ENCODE assay signal across 12 cellular contexts in the genomic region with DNA sequence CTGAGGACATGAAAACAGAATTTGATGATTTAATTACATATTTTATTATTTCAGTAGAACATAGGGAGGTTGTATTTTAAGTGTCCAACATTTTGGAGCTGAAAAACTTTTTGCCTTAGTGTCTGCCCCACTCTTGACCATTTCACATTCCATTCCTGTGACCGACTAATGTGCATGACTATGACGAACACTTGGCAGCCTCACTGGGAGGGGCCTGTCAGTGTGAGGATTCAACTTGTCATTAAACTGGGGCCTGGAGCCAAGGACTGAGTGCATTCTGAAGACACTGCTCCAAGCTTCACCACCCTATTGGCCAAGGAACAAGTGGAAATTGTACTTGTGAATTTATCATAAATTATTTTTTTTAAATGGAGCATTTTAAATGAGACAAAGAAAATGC.
DNase-seq lines count a peak whose midpoint lies in the region; TF ChIP-seq lines count a peak whose summit lies in the region.
"Had no signal": no experiment of that assay in that cellular context is flagged by ENCODE, and none has a peak within 500 bp of the region (broad histone marks: within the 10 kb centered on the region; RNA-seq: fewer than 3 reads in every experiment).

No MANE protein-coding gene starts in this region.

- no peaks in the 10 kb centered on the region for H3K36me3 Mint-ChIP-seq in CD14-positive monocyte

- no peaks in the 10 kb centered on the region for H3K36me3 ChIP-seq in osteoblast (ENCODE audit: insufficient read depth, low read length)
- H3K36me3 ChIP-seq in WERI-Rb-1 = no peaks in the 10 kb centered on the region

- intact Hi-C loops in CD14-positive monocyte (cut with micrococcal nuclease) = no loop called here

- no peak for TF ChIP-seq CTCF in fibroblast of pulmonary artery (IDR thresholded peaks at IDR 0.05; ENCODE audit: low read length, missing control alignments)
- TF ChIP-seq CTCF in osteoblast (IDR thresholded peaks at IDR 0.05; ENCODE audit: extremely low read depth, low read depth, low read length) = no peak
- no peak for TF ChIP-seq CTCF in CD14-positive monocyte (IDR thresholded peaks at IDR 0.05)
- no peak for TF ChIP-seq CTCF in WERI-Rb-1 (IDR thresholded peaks at IDR 0.05; ENCODE audit: low read depth, low read length)

- peaks cover 25% of the 10 kb centered on the region for H3K4me1 ChIP-seq in osteoblast (ENCODE audit: insufficient read depth, low read length)

- peak; percentile 23 for DNase-seq in Caki2 (ENCODE audit: low read depth)
- DNase-seq in RPMI7951 (ENCODE audit: low read depth) = peak; percentile 84
- DNase-seq in fibroblast of pulmonary artery (ENCODE audit: low read depth) = peak; percentile 65
- DNase-seq in osteoblast (ENCODE audit: insufficient read length, low spot score, missing footprints) = peak; percentile 18
- DNase-seq in CD14-positive monocyte (ENCODE audit: low spot score) = no peak
- no peak for DNase-seq in mesenteric fat pad (ENCODE audit: low spot score)
- no peak for DNase-seq in WERI-Rb-1
- no peak for DNase-seq in hippocampal formation (lab: John Stamatoyannopoulos, UW)
- DNase-seq: activated T-cell treated with anti-CD3 and anti-CD28 coated beads, Interleukin-2, amount 50 U/mL, for 72 hours; NCI-H345; stimulated activated CD4-positive, alpha-beta T cell treated with anti-CD3 and anti-CD28 coated beads, Interleukin-12 subunit alpha, Interleukin-12 subunit beta, amount 100 ng/mL, for 4 hours; stimulated activated naive CD8-positive, alpha-beta T cell treated with anti-CD3 and anti-CD28 coated beads, Interleukin-15, Interleukin-2, amounts not matched to agents 100 U/mL and 50 U/mL, for 24 hours had no signal

- no peak overlapping the region for H3K4me3 Mint-ChIP-seq in CD14-positive monocyte
- H3K4me3 Mint-ChIP-seq: activated T-cell treated with anti-CD3 and anti-CD28 coated beads, Interleukin-2, amount 50 U/mL, for 72 hours had no signal

- H3K4me1 Mint-ChIP-seq in CD14-positive monocyte = no peaks in the 10 kb centered on the region

- H3K27me3 ChIP-seq in osteoblast (ENCODE audit: insufficient read depth, low read length) (no peaks in the 10 kb centered on the region), WERI-Rb-1 (ENCODE audit: insufficient read depth, low read depth, severe bottlenecking) (no peaks in the 10 kb centered on the region)

- in situ Hi-C loops in Caki2 (cut with HindIII; ENCODE audit: low pct_unique_long_range_greater_than_20kb, low sequenced_read_pairs) = no loop called here

- H3K4me3 ChIP-seq in fibroblast of pulmonary artery (replicated peaks; ENCODE audit: low read depth, low read length) (no peak overlapping the region), osteoblast (ENCODE audit: insufficient read depth, low read length) (no peak overlapping the region), WERI-Rb-1 (ENCODE audit: low read depth, low read length) (no peak overlapping the region)

- no peaks in the 10 kb centered on the region for H3K27me3 Mint-ChIP-seq in CD14-positive monocyte (ENCODE audit: low read depth in 3 of 3)

- H4K20me1 ChIP-seq in osteoblast (ENCODE audit: insufficient read depth, low read length) = no peaks in the 10 kb centered on the region

- peaks cover 0 to 5% (median 0%) of the 10 kb centered on the region in 7 donors for H3K9me3 Mint-ChIP-seq in CD14-positive monocyte

- H2AFZ ChIP-seq in osteoblast (ENCODE audit: low read length) = no peak overlapping the region

- H3K4me2 ChIP-seq in osteoblast (ENCODE audit: insufficient read depth, low read length) = no peak overlapping the region

- H3K9me3 ChIP-seq in osteoblast (ENCODE audit: low read depth, low read length) (no peaks in the 10 kb centered on the region), WERI-Rb-1 (ENCODE audit: severe bottlenecking) (no peaks in the 10 kb centered on the region)

- no peaks in the 10 kb centered on the region for H3K79me2 ChIP-seq in osteoblast (ENCODE audit: insufficient read depth, low read length)

- H3K27ac ChIP-seq in osteoblast (ENCODE audit: low read depth, low read length) = peak overlapping the region; percentile 48
- no peak overlapping the region for H3K27ac ChIP-seq in WERI-Rb-1

- H3K27ac Mint-ChIP-seq in CD14-positive monocyte = no peak overlapping the region
- H3K27ac Mint-ChIP-seq: activated T-cell treated with anti-CD3 and anti-CD28 coated beads, Interleukin-2, amount 50 U/mL, for 72 hours had no signal

Comparison
In these comparisons a context has a peak if more than half of its experiments do, and no peak if none do; other contexts are left out.
1. DNase-seq: peak in Caki2 (single experiment), RPMI7951 (single experiment), fibroblast of pulmonary artery (single experiment) and osteoblast (single experiment); none in CD14-positive monocyte (single experiment), mesenteric fat pad (single experiment), WERI-Rb-1 (single experiment) and hippocampal formation (0 of 2).